Comparison of ENCODE assay signal across 8 cellular contexts in the genomic region with DNA sequence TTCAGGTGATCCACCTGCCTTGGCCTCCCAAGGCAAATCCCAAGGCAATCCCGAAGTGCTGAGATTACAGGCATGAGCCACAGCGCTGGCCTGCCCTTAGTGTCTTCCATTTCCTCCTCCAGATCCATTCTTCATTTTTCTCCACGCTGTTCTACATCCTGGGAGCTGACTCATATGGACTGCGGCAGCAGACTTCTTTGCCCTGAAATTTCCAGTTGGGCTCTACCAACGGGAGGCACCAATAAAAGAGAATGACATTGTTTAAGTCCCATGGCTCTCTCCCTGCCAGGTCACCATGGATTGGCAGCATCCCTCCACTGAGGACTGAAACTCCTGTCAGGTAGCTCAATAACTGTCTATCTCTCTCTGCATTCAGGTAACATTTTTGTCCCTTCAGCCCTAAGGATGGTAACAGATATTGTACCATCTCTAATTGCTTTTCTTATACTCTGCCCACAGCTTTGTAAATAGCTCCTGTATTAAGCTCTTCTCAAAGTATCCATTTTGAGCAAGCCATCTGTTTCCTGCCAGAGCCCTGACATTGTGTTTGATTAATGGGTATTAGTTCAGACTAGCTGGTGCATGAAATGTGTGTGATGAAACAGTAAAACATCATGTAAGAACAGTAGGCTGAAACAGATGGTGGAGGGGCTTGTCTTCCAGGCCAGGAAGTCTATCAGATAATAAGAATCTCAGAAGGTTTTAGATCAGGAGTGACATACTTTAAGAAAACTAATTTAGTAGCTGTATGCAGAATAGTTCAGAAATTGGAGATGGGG. TPM values are rescaled to one million over a fixed set of nuclear protein-coding genes. Genes with fewer than 3 reads are reported as not detected.
DNase-seq lines count a peak whose midpoint lies in the region; ATAC-seq and TF ChIP-seq lines count a peak whose summit lies in the region.

No MANE protein-coding gene starts in this region.

- WGBS in suprapubic skin: 66% methylated on average over 5 of the region's 5 CpGs

- H3K4me3 Mint-ChIP-seq in immature natural killer cell: peak overlapping the region; percentile 22 to 53 (median 30)

- H3K4me3 ChIP-seq in NB4 (ENCODE audit: low read depth, low read length) (no peak overlapping the region), mucosa of descending colon (no peak overlapping the region), suprapubic skin (no peak overlapping the region)

- H3K4me1 ChIP-seq in mucosa of descending colon (ENCODE audit: low read depth): peaks cover 11% of the 10 kb centered on the region
- H3K4me1 ChIP-seq in suprapubic skin: peaks cover 28% of the 10 kb centered on the region

- TF ChIP-seq POLR2A in NB4 (IDR thresholded peaks at IDR 0.05; ENCODE audit: extremely low read depth, insufficient read length) (no peak), suprapubic skin (IDR thresholded peaks at IDR 0.05) (no peak)

- ATAC-seq in HG03460 (IDR thresholded peaks at IDR 0.05; ENCODE audit: unreplicated experiment) (no peak), mucosa of descending colon (no peak), GM21529 (IDR thresholded peaks at IDR 0.05; ENCODE audit: unreplicated experiment) (no peak)

- peak overlapping the region in 3 of 6 donors; percentile 12 to 68 (median 33) for H3K27ac Mint-ChIP-seq in immature natural killer cell

- no peak for TF ChIP-seq EP300 in suprapubic skin (IDR thresholded peaks at IDR 0.05)

- intact Hi-C loops in mucosa of descending colon (cut with DNase I, micrococcal nuclease): no loop called here

- peaks cover 3 to 12% (median 4%) of the 10 kb centered on the region in 3 donors for H3K36me3 Mint-ChIP-seq in immature natural killer cell

- H3K9me3 ChIP-seq in mucosa of descending colon (no peaks in the 10 kb centered on the region), suprapubic skin (no peaks in the 10 kb centered on the region)

- H3K27me3 ChIP-seq in suprapubic skin: no peaks in the 10 kb centered on the region

- peaks cover 16 to 17% of the 10 kb centered on the region in 2 donors for H3K4me1 Mint-ChIP-seq in immature natural killer cell

- H3K27ac ChIP-seq in suprapubic skin: no peak overlapping the region

- TF ChIP-seq CTCF in NB4 (IDR thresholded peaks at IDR 0.05; ENCODE audit: low read depth, low read length) (no peak), mucosa of descending colon (IDR thresholded peaks at IDR 0.05) (no peak), suprapubic skin (IDR thresholded peaks at IDR 0.05) (no peak)

- peaks cover 13 to 15% (median 13%) of the 10 kb centered on the region in 3 donors for H3K27me3 Mint-ChIP-seq in immature natural killer cell (ENCODE audit: low read depth in 3 of 3)

- H3K36me3 ChIP-seq in mucosa of descending colon (ENCODE audit: low read depth): no peaks in the 10 kb centered on the region
- no peaks in the 10 kb centered on the region for H3K36me3 ChIP-seq in suprapubic skin

- DNase-seq in COR-L47 (lab: John Stamatoyannopoulos, UW) (peak; percentile 16), NB4 (ENCODE audit: low read depth) (peak; percentile 27), SK-N-DZ (ENCODE audit: low spot score) (peak; percentile 71), immature natural killer cell (no peak), mucosa of descending colon (no peak), suprapubic skin (ENCODE audit: low spot score in 2 of 2) (no peak)

- peaks cover 6 to 18% (median 11%) of the 10 kb centered on the region in 6 donors for H3K9me3 Mint-ChIP-seq in immature natural killer cell

RNA-seq across cellular contexts. Expression of a gene that starts 3.6 kb away (rescaled TPM):
- polyA plus RNA-seq in SK-N-DZ (2014; cell fraction: cytosol; rRNA removed): 70.5 and 76.0 TPM in 2 replicates
- polyA plus RNA-seq in SK-N-DZ (2014; cell fraction: nucleus; rRNA removed): 39.1 and 41.6 TPM in 2 replicates
- 100 to 1,000 TPM; 109 to 140 (median 134) TPM for polyA plus RNA-seq in immature natural killer cell
- 10 to 100 TPM; 22.6 to 35.3 (median 26.6) TPM for total RNA-seq in mucosa of descending colon
- total RNA-seq in suprapubic skin: 10 to 100 TPM; 25.6 to 51.9 (median 30.2) TPM

RNA-seq across cellular contexts. Expression of a gene that starts 19.9 kb away (rescaled TPM):
- 1.2 and 1.5 TPM in 2 replicates for polyA plus RNA-seq in SK-N-DZ (2014; cell fraction: cytosol; rRNA removed)
- 0.51 and 0.57 TPM in 2 replicates for polyA plus RNA-seq in SK-N-DZ (2014; cell fraction: nucleus; rRNA removed)
- under 1 TPM in 2 of 3 donors, not detected in 1; 0.08 to 0.25 TPM for polyA plus RNA-seq in immature natural killer cell
- total RNA-seq in mucosa of descending colon (1 to 10 TPM in 1 of 3 donors, under 1 TPM in 2; 0.38 to 3.5 (median 0.72) TPM), suprapubic skin (under 1 TPM in 1 of 4 donors, not detected in 3; 0.38 TPM)

RNA-seq across cellular contexts. Expression of a gene that starts 39.5 kb away (rescaled TPM):
- 3.2 and 4.1 TPM in 2 replicates for polyA plus RNA-seq in SK-N-DZ (2014; cell fraction: cytosol; rRNA removed)
- 2.5 and 3.7 TPM in 2 replicates for polyA plus RNA-seq in SK-N-DZ (2014; cell fraction: nucleus; rRNA removed)
- 1 to 10 TPM; 1.9 to 5.3 (median 2.4) TPM for polyA plus RNA-seq in immature natural killer cell
- total RNA-seq in mucosa of descending colon: 10 to 100 TPM; 18.3 to 26.2 (median 23.4) TPM
- 10 to 100 TPM; 20.7 to 28.2 (median 25.4) TPM for total RNA-seq in suprapubic skin

Comparison
In these comparisons a context has a peak if more than half of its experiments do, and no peak if none do; other contexts are left out.
1. DNase-seq: peak in COR-L47 (single experiment), NB4 (single experiment) and SK-N-DZ (single experiment); none in immature natural killer cell (0 of 3), mucosa of descending colon (0 of 3) and suprapubic skin (0 of 2).